In the genomic region with DNA sequence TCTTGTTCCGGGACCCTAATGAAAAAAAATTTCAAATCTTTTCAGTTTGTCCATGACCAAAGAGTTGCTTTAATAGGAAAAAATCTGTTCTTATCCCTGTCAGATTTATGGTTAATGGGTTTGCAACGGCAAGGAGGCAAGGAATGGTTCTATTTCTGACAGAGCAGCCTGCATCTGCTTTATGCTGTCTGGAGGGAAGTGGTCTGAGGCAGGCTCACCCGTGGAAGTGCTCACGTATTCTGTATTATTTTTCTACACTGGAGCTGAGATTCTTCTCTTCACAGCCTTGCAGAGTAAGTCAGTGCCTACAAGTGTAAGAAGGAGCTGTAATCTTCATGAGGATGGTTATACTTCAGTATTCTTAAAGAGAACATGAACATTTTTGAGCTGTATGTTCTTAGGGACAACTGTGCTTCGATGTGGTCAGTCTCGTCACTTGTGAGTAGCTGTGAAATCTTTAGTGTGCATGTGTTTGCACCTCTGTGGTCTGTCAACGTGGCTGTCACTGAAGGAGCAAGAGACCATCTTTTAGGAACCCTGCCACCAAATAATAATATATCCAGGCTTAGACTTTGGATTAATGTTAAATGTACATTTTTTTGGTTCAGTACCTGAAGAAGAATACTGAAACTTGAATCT, we compare ENCODE assay signal across 21 cellular contexts.
DNase-seq lines count a peak whose midpoint lies in the region; ATAC-seq, FAIRE-seq and TF ChIP-seq lines count a peak whose summit lies in the region.
"Had no signal": no experiment of that assay in that cellular context is flagged by ENCODE, and none has a peak within 500 bp of the region (broad histone marks: within the 10 kb centered on the region; RNA-seq: fewer than 3 reads in every experiment).

No MANE protein-coding gene starts in this region.

- ATAC-seq in WTC11 (no peak), natural killer cell (peak; percentile 64 to 88 (median 76))

- TF ChIP-seq POLR2A in H54 (IDR thresholded peaks at IDR 0.05; ENCODE audit: low read depth, low read length), result no peak

- H3K4me1 Mint-ChIP-seq in WTC11, result no peaks in the 10 kb centered on the region
- H3K4me1 Mint-ChIP-seq in natural killer cell, result peaks cover 15 to 19% of the 10 kb centered on the region in 2 donors
- H3K4me1 Mint-ChIP-seq: CD14-positive monocyte; CD4-positive, alpha-beta memory T cell; CD8-positive, alpha-beta memory T cell had no signal

- peak; percentile 58 for FAIRE-seq in H54 (lab: Jason Lieb, UNC)
- FAIRE-seq: A204.1, G401.6, GM12891, GM19239 had no signal

- H3K4me3 Mint-ChIP-seq in WTC11 (no peak overlapping the region), natural killer cell (peak overlapping the region; percentile 21)
- H3K4me3 Mint-ChIP-seq: CD14-positive monocyte; CD4-positive, alpha-beta memory T cell; CD4-positive, CD25-positive, alpha-beta regulatory T cell; CD8-positive, alpha-beta memory T cell had no signal

- CTCF ChIA-PET in WTC11 (lab: Charles Lee), result no interaction called here

- intact Hi-C loops in natural killer cell (cut with micrococcal nuclease), result loop anchor here (10.0 kb wide), 1 partner anchor 116 kb away; a partner anchor contains a TSS

- H3K27me3 Mint-ChIP-seq in WTC11 (ENCODE audit: low read depth) (no peaks in the 10 kb centered on the region), natural killer cell (ENCODE audit: low read depth in 2 of 2) (no peaks in the 10 kb centered on the region)
- H3K27me3 Mint-ChIP-seq: CD4-positive, alpha-beta memory T cell; CD4-positive, CD25-positive, alpha-beta regulatory T cell had no signal

- H3K27ac Mint-ChIP-seq in WTC11 (peak overlapping the region; percentile 37; the same call in 1 of the 2 replicates), natural killer cell (peak overlapping the region; percentile 50 to 69)
- H3K27ac Mint-ChIP-seq: CD4-positive, alpha-beta memory T cell; CD8-positive, alpha-beta memory T cell had no signal

- TF ChIP-seq CTCF in WTC11 (IDR thresholded peaks at IDR 0.05), result no peak
- TF ChIP-seq CTCF in natural killer cell (IDR thresholded peaks at IDR 0.05), result no peak

- H3K36me3 Mint-ChIP-seq in WTC11 (peaks cover 48% of the 10 kb centered on the region), natural killer cell (peaks cover 20% of the 10 kb centered on the region)

- H3K9me3 Mint-ChIP-seq in WTC11, result peaks cover 13% of the 10 kb centered on the region
- H3K9me3 Mint-ChIP-seq in natural killer cell, result no peaks in the 10 kb centered on the region

- POLR2A ChIA-PET in WTC11 (lab: Charles Lee), result interaction anchor here (0.5 kb wide), 1 partner anchor 9 kb away, joined by 3 read pairs; no protein-coding TSS in a partner anchor

- no peak for DNase-seq in H54 (ENCODE audit: insufficient read length, low spot score)
- DNase-seq in WTC11 (ENCODE audit: low spot score), result no peak
- DNase-seq in natural killer cell, result no peak
- no peak for DNase-seq in HPDE6-E6E7 (ENCODE audit: extremely low spot score)
- no peak for DNase-seq in DMS 273 (lab: John Stamatoyannopoulos, UW; ENCODE audit: unreplicated experiment)
- DNase-seq in foreskin melanocyte, result no peak
- DNase-seq: 8988T; ACHN; BE2C; C1 segment of cervical spinal cord; CD4-positive, alpha-beta memory T cell; CD4-positive, CD25-positive, alpha-beta regulatory T cell; CD8-positive, alpha-beta memory T cell; COR-L47; DMS79 treated with DMSO at 0.1 percent for 48 hours; GF-D8 had no signal

TF ChIP-seq in WTC11, 78 proteins besides CTCF, POLR2A, EP300 and RAD21:
- TF ChIP-seq ZNF423 (CRISPR knock-in tag; IDR thresholded peaks at IDR 0.05), result no peak
- TF ChIP-seq ZNF317 (CRISPR knock-in tag; IDR thresholded peaks at IDR 0.05; ENCODE audit: borderline replicate concordance, low read depth), result no peak
- no peak for TF ChIP-seq EMX1 (CRISPR knock-in tag; IDR thresholded peaks at IDR 0.05)
- TF ChIP-seq ZNF219 (CRISPR knock-in tag; IDR thresholded peaks at IDR 0.05; ENCODE audit: borderline replicate concordance), result no peak
- no peak for TF ChIP-seq SMAD3 (CRISPR knock-in tag; IDR thresholded peaks at IDR 0.05; ENCODE audit: borderline replicate concordance)
